ENCODE assay signal across 19 cellular contexts in the genomic region with DNA sequence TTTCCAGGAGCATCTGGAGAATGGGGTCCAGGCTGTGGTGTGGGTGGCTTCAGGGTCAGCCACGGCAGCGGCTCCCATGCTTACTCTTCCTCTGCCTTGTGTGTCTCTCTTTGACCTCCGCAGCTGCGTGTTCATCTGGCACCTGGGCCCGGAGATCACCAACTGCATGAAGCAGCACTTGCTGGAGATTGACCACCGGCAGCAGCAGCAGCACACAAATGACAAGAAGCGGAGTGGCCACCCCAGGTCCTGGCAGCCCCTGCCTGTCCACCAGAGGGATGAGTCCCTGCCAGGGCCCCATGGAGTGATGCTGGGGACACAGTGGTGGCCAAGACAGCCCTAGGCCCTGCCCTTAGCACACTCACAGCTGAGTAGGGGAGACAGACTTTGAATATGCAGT. TPM values are rescaled to one million over a fixed set of nuclear protein-coding genes. Genes with fewer than 3 reads are reported as not detected.
DNase-seq lines count a peak whose midpoint lies in the region; ATAC-seq and TF ChIP-seq lines count a peak whose summit lies in the region.
"Had no signal": no experiment of that assay in that cellular context is flagged by ENCODE, and none has a peak within 500 bp of the region (broad histone marks: within the 10 kb centered on the region; RNA-seq: fewer than 3 reads in every experiment).

No MANE protein-coding gene starts in this region.

- no peak for TF ChIP-seq POLR2A in uterus (IDR thresholded peaks at IDR 0.05)

- H4K8ac ChIP-seq in neuronal stem cell (ENCODE audit: low read depth, low read length) = no peak overlapping the region

- H3K9me3 ChIP-seq in neuronal stem cell (replicated peaks in 1 of 2; ENCODE audit: control insufficient read depth in 2 of 2, insufficient read depth in 1 of 2, low read depth in 1 of 2, low read length in 2 of 2) (no peaks in the 10 kb centered on the region), uterus (no peaks in the 10 kb centered on the region)
- H3K9me3 ChIP-seq: Caco-2, HAP-1 had no signal

- H3K4me3 ChIP-seq in neuronal stem cell (ENCODE audit: low read length in 2 of 2) (peak overlapping the region in 1 of 2 donors; percentile 26), uterus (no peak overlapping the region)
- H3K4me3 ChIP-seq: HAP-1 had no signal

- POLR2A ChIA-PET in activated CD4-positive, alpha-beta T cell treated with anti-CD3 and anti-CD28 coated beads, Interleukin-2, amount 10 ng/mL, durations not matched to agents 7 days and 5 days (lab: Charles Lee) = no interaction called here
- POLR2A ChIA-PET in RWPE1 (lab: Yijun Ruan, JAX; ENCODE audit: low non-redundant PET) = no interaction called here

- H3K18ac ChIP-seq in neuronal stem cell (ENCODE audit: low read length) = peak overlapping the region; percentile 9

- no peak overlapping the region for H3K4ac ChIP-seq in neuronal stem cell (ENCODE audit: low read length)

- no peak overlapping the region for H2BK12ac ChIP-seq in neuronal stem cell (ENCODE audit: low read length)

- H3K23ac ChIP-seq in neuronal stem cell (ENCODE audit: low read depth, low read length, poor library complexity) = no peak overlapping the region

- H2BK120ac ChIP-seq in neuronal stem cell (ENCODE audit: low read depth, low read length) = peak overlapping the region; percentile 27

- no peak overlapping the region for H3K9ac ChIP-seq in neuronal stem cell (ENCODE audit: low read depth, low read length, poor library complexity)

- H3K27me3 ChIP-seq in neuronal stem cell (ENCODE audit: control insufficient read depth in 3 of 3, insufficient read depth in 3 of 3, low read depth in 1 of 3, low read length in 3 of 3) (no peaks in the 10 kb centered on the region), uterus (no peaks in the 10 kb centered on the region)

- peak overlapping the region; percentile 54 for H3K27ac Mint-ChIP-seq in activated CD4-positive, alpha-beta T cell treated with anti-CD3 and anti-CD28 coated beads, Interleukin-2, amount 10 ng/mL, durations not matched to agents 7 days and 5 days

- H3K4me3 Mint-ChIP-seq in activated CD4-positive, alpha-beta T cell treated with anti-CD3 and anti-CD28 coated beads, Interleukin-2, amount 10 ng/mL, durations not matched to agents 7 days and 5 days = no peak overlapping the region
- H3K4me3 Mint-ChIP-seq: CD14-positive monocyte had no signal

- no peaks in the 10 kb centered on the region for H3K79me1 ChIP-seq in neuronal stem cell (ENCODE audit: low read depth, low read length)

- no peak overlapping the region for H3K14ac ChIP-seq in neuronal stem cell (ENCODE audit: low read length)

- intact Hi-C loops in uterus (cut with DNase I; ENCODE audit: low total_unique reads) = no loop called here

- no peaks in the 10 kb centered on the region for H3K9me3 Mint-ChIP-seq in activated CD4-positive, alpha-beta T cell treated with anti-CD3 and anti-CD28 coated beads, Interleukin-2, amount 10 ng/mL, durations not matched to agents 7 days and 5 days
- H3K9me3 Mint-ChIP-seq: CD14-positive monocyte had no signal

- H3K36me3 ChIP-seq in neuronal stem cell (replicated peaks in 1 of 2; ENCODE audit: control insufficient read depth in 2 of 2, insufficient read depth in 2 of 2, low read length in 2 of 2) (peaks cover 50 to 94% of the 10 kb centered on the region in 2 donors), uterus (no peaks in the 10 kb centered on the region)

- no peak overlapping the region for H2AK5ac ChIP-seq in neuronal stem cell (ENCODE audit: low read depth, low read length)

- no peaks in the 10 kb centered on the region for H3K27me3 Mint-ChIP-seq in activated CD4-positive, alpha-beta T cell treated with anti-CD3 and anti-CD28 coated beads, Interleukin-2, amount 10 ng/mL, durations not matched to agents 7 days and 5 days

- peaks cover 46% of the 10 kb centered on the region for H3K36me3 Mint-ChIP-seq in activated CD4-positive, alpha-beta T cell treated with anti-CD3 and anti-CD28 coated beads, Interleukin-2, amount 10 ng/mL, durations not matched to agents 7 days and 5 days (ENCODE audit: low read depth)

- no peak overlapping the region for H3K4me2 ChIP-seq in neuronal stem cell (ENCODE audit: insufficient read depth, low read length, poor library complexity, severe bottlenecking)

- H2AFZ ChIP-seq in neuronal stem cell (ENCODE audit: low read length) = no peak overlapping the region

- ATAC-seq in GM21529 (IDR thresholded peaks at IDR 0.05; ENCODE audit: unreplicated experiment) = no peak

- H3K4me1 Mint-ChIP-seq in activated CD4-positive, alpha-beta T cell treated with anti-CD3 and anti-CD28 coated beads, Interleukin-2, amount 10 ng/mL, durations not matched to agents 7 days and 5 days = peaks cover 10% of the 10 kb centered on the region
- H3K4me1 Mint-ChIP-seq: CD14-positive monocyte had no signal

- no CpG with 5 or more reads among the region's 7 CpGs for WGBS in neuronal stem cell (ENCODE audit: extremely low coverage in 2 of 2, insufficient read length in 2 of 2, insufficient replicate concordance in 1 of 2), 2 donors

- H3K27ac ChIP-seq in RWPE1 (peak overlapping the region; percentile 5; the same call in 1 of the 2 replicates), angular gyrus (ENCODE audit: low read depth, low read length) (peak overlapping the region; percentile 81), neuronal stem cell (replicated peaks; ENCODE audit: low read length) (no peak overlapping the region), uterus (peak overlapping the region in 1 of 2 donors; percentile 36)

- CTCF ChIA-PET in activated CD4-positive, alpha-beta T cell treated with anti-CD3 and anti-CD28 coated beads, Interleukin-2, amount 10 ng/mL, durations not matched to agents 7 days and 5 days (lab: Charles Lee) = no interaction called here
- CTCF ChIA-PET in RWPE1 (lab: Yijun Ruan, JAX) = no interaction called here

- peaks cover 0 to 8% of the 10 kb centered on the region in 2 donors for H3K4me1 ChIP-seq in neuronal stem cell (ENCODE audit: control insufficient read depth in 2 of 2, insufficient read depth in 1 of 2, low read depth in 1 of 2, low read length in 2 of 2)
- no peaks in the 10 kb centered on the region for H3K4me1 ChIP-seq in uterus
- H3K4me1 ChIP-seq: Caco-2, HAP-1 had no signal

- H4K91ac ChIP-seq in neuronal stem cell (ENCODE audit: low read depth, low read length, poor library complexity) = no peak overlapping the region

- TF ChIP-seq CTCF in RWPE1 (conservative IDR thresholded peaks at IDR 0.05; ENCODE audit: low read depth) = no peak
- TF ChIP-seq CTCF in uterus (IDR thresholded peaks at IDR 0.05) = no peak

- DNase-seq in activated CD4-positive, alpha-beta T cell treated with anti-CD3 and anti-CD28 coated beads, Interleukin-2, amount 10 ng/mL, durations not matched to agents 7 days and 5 days = no peak
- no peak for DNase-seq in activated CD4-positive, alpha-beta T cell treated with anti-CD3 and anti-CD28 coated beads, Interleukin-2, amount 50 U/mL, for 48 hours
- DNase-seq in RWPE1 (ENCODE audit: low spot score) = no peak
- no peak for DNase-seq in neuronal stem cell (ENCODE audit: low spot score)
- DNase-seq in uterus = no peak
- DNase-seq in NCI-H69 (lab: John Stamatoyannopoulos, UW) = no peak
- DNase-seq: Caco-2, DMS53, MV-4-11, NCI-H1436 treated with DMSO at 0.1 percent for 48 hours, NCI-H2081 treated with DMSO at 0.1 percent for 48 hours, NCI-H526, RPMI8226 had no signal

- no peak overlapping the region for H2BK15ac ChIP-seq in neuronal stem cell (ENCODE audit: low read length)

- no peak overlapping the region for H2BK5ac ChIP-seq in neuronal stem cell (ENCODE audit: low read length)

RNA-seq across cellular contexts. Expression of a gene that starts 18.4 kb away (rescaled TPM):
- not detected for total RNA-seq in activated CD4-positive, alpha-beta T cell treated with anti-CD3 and anti-CD28 coated beads, Interleukin-2, amount 10 ng/mL, durations not matched to agents 7 days and 5 days
- 0.13 TPM for polyA plus RNA-seq in neuronal stem cell (2013, experiment 1 of 2)
- polyA plus RNA-seq in neuronal stem cell (2013, experiment 2 of 2) = 0.07 TPM
- total RNA-seq in uterus = not detected
- total RNA-seq: Caco-2, HT1080, OCI-LY7 had no signal
- polyA plus RNA-seq: CD14-positive monocyte had no signal

RNA-seq across cellular contexts. Expression of a gene that starts 22.1 kb away (rescaled TPM):
- 10 to 100 TPM; 51.2 to 56.4 TPM for total RNA-seq in activated CD4-positive, alpha-beta T cell treated with anti-CD3 and anti-CD28 coated beads, Interleukin-2, amount 10 ng/mL, durations not matched to agents 7 days and 5 days
- 186 TPM for polyA plus RNA-seq in neuronal stem cell (2013, experiment 1 of 2)
- polyA plus RNA-seq in neuronal stem cell (2013, experiment 2 of 2) = 182 TPM
- 10 to 100 TPM in 3 of 4 donors, 1 to 10 TPM in 1; 8.2 to 69.8 (median 25.2) TPM for total RNA-seq in uterus

RNA-seq across cellular contexts. Expression of a gene that starts 22.7 kb away (rescaled TPM):
- 100 to 1,000 TPM; 195 to 197 TPM for total RNA-seq in activated CD4-positive, alpha-beta T cell treated with anti-CD3 and anti-CD28 coated beads, Interleukin-2, amount 10 ng/mL, durations not matched to agents 7 days and 5 days
- polyA plus RNA-seq in neuronal stem cell (2013, experiment 1 of 2) = 314 TPM
- 323 TPM for polyA plus RNA-seq in neuronal stem cell (2013, experiment 2 of 2)
- 100 to 1,000 TPM; 118 to 196 (median 154) TPM for total RNA-seq in uterus

RNA-seq across cellular contexts. Expression of a gene that starts 37.9 kb away (rescaled TPM):
- total RNA-seq in activated CD4-positive, alpha-beta T cell treated with anti-CD3 and anti-CD28 coated beads, Interleukin-2, amount 10 ng/mL, durations not matched to agents 7 days and 5 days = 10 to 100 TPM; 33.4 to 37.1 TPM
- polyA plus RNA-seq in neuronal stem cell (2013, experiment 1 of 2) = 14.6 TPM
- 14.1 TPM for polyA plus RNA-seq in neuronal stem cell (2013, experiment 2 of 2)
- 1 to 10 TPM in 2 of 4 donors, not detected in 2; 2.4 to 5.8 TPM for total RNA-seq in uterus

RNA-seq across cellular contexts. Expression of a gene that starts 38.5 kb away (rescaled TPM):
- total RNA-seq in activated CD4-positive, alpha-beta T cell treated with anti-CD3 and anti-CD28 coated beads, Interleukin-2, amount 10 ng/mL, durations not matched to agents 7 days and 5 days = 1 to 10 TPM; 6.1 to 7.0 TPM
- polyA plus RNA-seq in neuronal stem cell (2013, experiment 1 of 2) = 8.9 TPM
- 8.0 TPM for polyA plus RNA-seq in neuronal stem cell (2013, experiment 2 of 2)
- total RNA-seq in uterus = 1 to 10 TPM in 3 of 4 donors, not detected in 1; 4.6 to 6.5 (median 6.2) TPM
